Comparison of ENCODE assay signal across 8 cellular contexts in the genomic region with DNA sequence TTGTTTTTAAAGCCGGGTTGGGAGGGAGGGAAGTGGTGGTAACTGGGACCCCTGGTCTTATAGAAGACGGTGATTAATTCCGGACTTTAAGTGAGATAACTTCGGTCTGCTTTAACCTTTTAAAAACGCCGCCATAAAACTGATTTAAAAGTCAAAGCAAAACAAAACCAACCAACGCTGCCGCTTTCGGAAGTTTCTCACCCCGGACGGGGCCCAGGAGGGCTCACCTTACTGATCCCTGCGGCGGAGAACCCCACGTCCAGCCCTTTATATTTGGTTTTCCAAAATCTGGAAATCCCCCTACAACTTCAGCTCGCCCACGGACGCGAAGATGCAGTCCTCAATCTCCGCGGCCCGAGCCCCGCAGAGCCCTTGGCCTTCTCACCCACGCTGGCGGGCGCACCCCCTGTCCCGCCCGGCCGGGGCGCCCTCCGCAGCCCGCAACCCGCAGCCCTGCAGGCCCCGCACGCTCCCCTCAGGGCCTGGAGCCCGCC. TPM values are rescaled to one million over a fixed set of nuclear protein-coding genes. Genes with fewer than 3 reads are reported as not detected.
DNase-seq lines count a peak whose midpoint lies in the region; ATAC-seq and TF ChIP-seq lines count a peak whose summit lies in the region.

No MANE protein-coding gene starts in this region.

- peak overlapping the region; percentile 92 for H3K27ac Mint-ChIP-seq in chondrocyte (ENCODE audit: unreplicated experiment)

- peaks cover 10% of the 10 kb centered on the region; the same call in 1 of the 2 replicates for H4K20me1 ChIP-seq in OCI-LY3 (ENCODE audit: insufficient read depth, low read length)

- H3K4me3 ChIP-seq in OCI-LY3 (ENCODE audit: low read length): peak overlapping the region; percentile 95
- peak overlapping the region; percentile 30 for H3K4me3 ChIP-seq in mesendoderm (ENCODE audit: low read length)
- H3K4me3 ChIP-seq in stomach smooth muscle (ENCODE audit: low read length in 2 of 2): peak overlapping the region; percentile 86 to 88

- peaks cover 11% of the 10 kb centered on the region for H3K79me1 ChIP-seq in mesendoderm (ENCODE audit: low read length)

- peak overlapping the region; percentile 100 for H3K18ac ChIP-seq in mesendoderm (ENCODE audit: low read length)

- H3K56ac ChIP-seq in mesendoderm (ENCODE audit: low read length): peak overlapping the region; percentile 87

- no peaks in the 10 kb centered on the region for H3K9me3 Mint-ChIP-seq in chondrocyte (ENCODE audit: low read depth)

- H3K36me3 ChIP-seq in OCI-LY3 (replicated peaks; ENCODE audit: low read depth, low read length): peaks cover 10% of the 10 kb centered on the region
- H3K36me3 ChIP-seq in mesendoderm (ENCODE audit: control insufficient read depth, insufficient read depth, low read length): peaks cover 1% of the 10 kb centered on the region
- H3K36me3 ChIP-seq in stomach smooth muscle (ENCODE audit: control insufficient read depth in 2 of 2, insufficient read depth in 2 of 2, low read length in 2 of 2): no peaks in the 10 kb centered on the region

- H3K4me3 Mint-ChIP-seq in chondrocyte (ENCODE audit: unreplicated experiment): peak overlapping the region; percentile 74

- no peaks in the 10 kb centered on the region for H3K27me3 Mint-ChIP-seq in chondrocyte (ENCODE audit: low read depth)

- H3K4ac ChIP-seq in mesendoderm (ENCODE audit: low read depth, low read length): peak overlapping the region; percentile 38

- H3K9me3 ChIP-seq in OCI-LY3 (ENCODE audit: insufficient read depth, low read length) (no peaks in the 10 kb centered on the region), stomach smooth muscle (ENCODE audit: control insufficient read depth in 2 of 2, low read length in 2 of 2) (no peaks in the 10 kb centered on the region)

- DNase-seq in NCI-H510A treated with DMSO at 0.1 percent for 48 hours (lab: John Stamatoyannopoulos, UW) (peak; percentile 50), NCI-H510A (lab: John Stamatoyannopoulos, UW) (no peak), chondrocyte (ENCODE audit: low spot score) (no peak), mesendoderm (peak; percentile 43), kidney tubule cell (ENCODE audit: low spot score) (no peak)

- H3K4me1 Mint-ChIP-seq in chondrocyte (ENCODE audit: low read depth): peaks cover 49% of the 10 kb centered on the region

- peaks cover 17% of the 10 kb centered on the region for H3K4me1 ChIP-seq in OCI-LY3 (ENCODE audit: low read length)
- peaks cover 4% of the 10 kb centered on the region for H3K4me1 ChIP-seq in mesendoderm (ENCODE audit: control insufficient read depth, low read depth, low read length)
- peaks cover 11% of the 10 kb centered on the region for H3K4me1 ChIP-seq in stomach smooth muscle (ENCODE audit: control insufficient read depth, insufficient read depth, low read length)

- H3K4me2 ChIP-seq in OCI-LY3 (ENCODE audit: low read length) (peak overlapping the region; percentile 93), mesendoderm (ENCODE audit: low read length) (peak overlapping the region; percentile 6)

- H2AK5ac ChIP-seq in mesendoderm (ENCODE audit: low read length): no peak overlapping the region

- no peak overlapping the region for H2BK5ac ChIP-seq in mesendoderm (ENCODE audit: low read length)

- H2BK120ac ChIP-seq in mesendoderm (ENCODE audit: low read depth, low read length): peak overlapping the region; percentile 35

- H3K23ac ChIP-seq in mesendoderm (ENCODE audit: low read length): no peak overlapping the region

- no peaks in the 10 kb centered on the region for H3K36me3 Mint-ChIP-seq in chondrocyte (ENCODE audit: low read depth)

- no peak overlapping the region for H2BK15ac ChIP-seq in mesendoderm (replicated peaks; ENCODE audit: low read depth)

- H4K8ac ChIP-seq in mesendoderm (ENCODE audit: low read depth, low read length): no peak overlapping the region

- H2AFZ ChIP-seq in OCI-LY3 (ENCODE audit: low read depth, low read length): peak overlapping the region; percentile 51; the same call in 1 of the 2 replicates

- WGBS in mesendoderm (ENCODE audit: extremely low coverage, insufficient coverage, low lambda C conversion rate): no CpG with 5 or more reads among the region's 35 CpGs

- peak; percentile 54 for ATAC-seq in HG02870 (IDR thresholded peaks at IDR 0.05; ENCODE audit: unreplicated experiment)

- H3K27ac ChIP-seq in OCI-LY3 (ENCODE audit: low read length) (peak overlapping the region; percentile 22), mesendoderm (ENCODE audit: low read depth, low read length) (peak overlapping the region; percentile 64), stomach smooth muscle (ENCODE audit: low read length) (no peak overlapping the region)

- H4K5ac ChIP-seq in mesendoderm (ENCODE audit: low read length): no peak overlapping the region

- H3K9ac ChIP-seq in OCI-LY3 (ENCODE audit: low read length): peak overlapping the region; percentile 80
- peak overlapping the region; percentile 57 for H3K9ac ChIP-seq in mesendoderm (ENCODE audit: low read length)
- H3K9ac ChIP-seq in stomach smooth muscle (ENCODE audit: low read length in 2 of 2): peak overlapping the region; percentile 78 to 80

- H3K27me3 ChIP-seq in OCI-LY3 (ENCODE audit: low read depth, low read length) (no peaks in the 10 kb centered on the region), mesendoderm (ENCODE audit: insufficient read depth, low read length, poor library complexity) (no peaks in the 10 kb centered on the region), stomach smooth muscle (ENCODE audit: control insufficient read depth in 1 of 2, insufficient read depth in 2 of 2, low read length in 2 of 2) (no peaks in the 10 kb centered on the region)

- H3K79me2 ChIP-seq in OCI-LY3 (ENCODE audit: low read length) (peaks cover 32% of the 10 kb centered on the region), mesendoderm (ENCODE audit: control insufficient read depth, insufficient read depth, low read length) (peaks cover 29% of the 10 kb centered on the region)

- TF ChIP-seq CTCF in OCI-LY3 (IDR thresholded peaks at IDR 0.05; ENCODE audit: low read depth, low read length): no peak
- peak; percentile 35 for TF ChIP-seq CTCF in chondrocyte (IDR thresholded peaks at IDR 0.05)

RNA-seq across cellular contexts. Expression of a gene that starts 0.4 kb away (rescaled TPM):
- 27.0 to 34.1 TPM (median 33.3 TPM) in 3 replicates for total RNA-seq in chondrocyte
- polyA plus RNA-seq in mesendoderm (2013, experiment 1 of 2): 34.2 TPM
- polyA plus RNA-seq in mesendoderm (2013, experiment 2 of 2): 34.9 TPM

RNA-seq across cellular contexts. Expression of a gene that starts 29.6 kb away (rescaled TPM):
- not detected in 3 replicates for total RNA-seq in chondrocyte
- polyA plus RNA-seq in mesendoderm (2013, experiment 1 of 2): 0.13 TPM
- 0.14 TPM for polyA plus RNA-seq in mesendoderm (2013, experiment 2 of 2)

Comparison
In these comparisons a context has a peak if more than half of its experiments do, and no peak if none do; other contexts are left out.
1. DNase-seq: peak in NCI-H510A treated with DMSO at 0.1 percent for 48 hours (single experiment) and mesendoderm (single experiment); none in NCI-H510A (single experiment), chondrocyte (single experiment) and kidney tubule cell (single experiment).
2. H3K4me3 ChIP-seq: peak in every context shown above with its lines; median percentile 95 in OCI-LY3; 87 in stomach smooth muscle; 30 in mesendoderm.
3. Peak in every context shown above with its lines, with median percentiles within 50 percentile points of each other: H3K9ac ChIP-seq.